Comparison of ENCODE assay signal across 8 cellular contexts in genomic region chr20:53939554-53940355, GRCh38.
DNase-seq lines count a peak whose midpoint lies in the region; ATAC-seq and TF ChIP-seq lines count a peak whose summit lies in the region.

No MANE protein-coding gene starts in this region.

- no peaks in the 10 kb centered on the region for H3K9me3 ChIP-seq in WERI-Rb-1 (ENCODE audit: severe bottlenecking)

- DNase-seq in NCI-H2029 treated with DMSO at 0.1 percent for 48 hours (lab: John Stamatoyannopoulos, UW) (peak; percentile 3), NCI-H2029 (lab: John Stamatoyannopoulos, UW) (no peak), NCI-H1930 (lab: John Stamatoyannopoulos, UW) (peak; percentile 73 to 81), WERI-Rb-1 (peak; percentile 84), caudate nucleus (lab: John Stamatoyannopoulos, UW) (peak in 59 of 61 donors; percentile 22 to 91 (median 66)), kidney glomerular epithelial cell (lab: John Stamatoyannopoulos, UW) (peak; percentile 80)
- peak; percentile 20 to 39 for DNase-seq in stimulated activated CD4-positive, alpha-beta T cell treated with anti-CD3 and anti-CD28 coated beads, Interleukin-1b, Interleukin-23, amount 100 ng/mL, for 1 hour (ENCODE audit: low read depth in 2 of 2)

- peak; percentile 77 for TF ChIP-seq CTCF in WERI-Rb-1 (IDR thresholded peaks at IDR 0.05; ENCODE audit: low read depth, low read length)

- no peaks in the 10 kb centered on the region for H3K36me3 ChIP-seq in WERI-Rb-1

- peaks cover 5% of the 10 kb centered on the region for H3K27me3 ChIP-seq in WERI-Rb-1 (ENCODE audit: insufficient read depth, low read depth, severe bottlenecking)

- peak; percentile 81 for ATAC-seq in HG02852 (IDR thresholded peaks at IDR 0.05; ENCODE audit: unreplicated experiment)

- no peak overlapping the region for H3K4me3 ChIP-seq in WERI-Rb-1 (ENCODE audit: low read depth, low read length)

- H3K27ac ChIP-seq in WERI-Rb-1 = no peak overlapping the region
- peak overlapping the region; percentile 60 for H3K27ac ChIP-seq in caudate nucleus (ENCODE audit: low read depth, low read length)
